25 cellular contexts compared by ENCODE assay signal in genomic region chr7:154429666-154430404, GRCh38.
"Had no signal": no experiment of that assay in that cellular context is flagged by ENCODE, and none has a peak within 500 bp of the region (broad histone marks: within the 10 kb centered on the region; RNA-seq: fewer than 3 reads in every experiment).

No MANE protein-coding gene starts in this region.

- FAIRE-seq: endometrium had no signal

- ATAC-seq: effector memory CD8-positive, alpha-beta T cell; left colon; left ventricle myocardium superior; natural killer cell; sciatic nerve; stimulated activated effector memory CD8-positive, alpha-beta T cell treated with anti-CD3 and anti-CD28 coated beads, Interleukin-12 subunit alpha, Interleukin-12 subunit beta, amount 100 ng/mL, for 72 hours; upper lobe of right lung had no signal

- H3K27me3 ChIP-seq: esophagus squamous epithelium, right atrium auricular region, transverse colon, upper lobe of right lung, uterus had no signal

- H3K9me3 ChIP-seq: right atrium auricular region, thoracic aorta, transverse colon, upper lobe of right lung, uterus had no signal

- DNase-seq: dermis blood vessel endothelial cell; effector memory CD8-positive, alpha-beta T cell; erythroblast; esophagus squamous epithelium; foreskin melanocyte; immature natural killer cell; islet precursor cell; kidney glomerular epithelial cell; left colon; left ventricle myocardium superior; natural killer cell; stimulated activated CD4-positive, alpha-beta T cell treated with anti-CD3 and anti-CD28 coated beads, Interleukin-2, amount 100 ng/mL, for 24 hours; stimulated activated CD4-positive, alpha-beta T cell treated with anti-CD3 and anti-CD28 coated beads, Interleukin-4, amount 100 ng/mL, for 24 hours; stimulated activated naive CD4-positive, alpha-beta T cell treated with Interleukin-2 at 50 U/mL for 16 hours; transverse colon; upper lobe of right lung; uterus had no signal

- H3K27ac ChIP-seq: coronary artery, esophagus squamous epithelium, parathyroid adenoma, right atrium auricular region, thoracic aorta, transverse colon, upper lobe of right lung, uterus had no signal

- H3K4me3 ChIP-seq: coronary artery, esophagus squamous epithelium, lung, right atrium auricular region, thoracic aorta, transverse colon, upper lobe of right lung, uterus had no signal

- H2AFZ ChIP-seq: parathyroid adenoma had no signal

- H3K4me1 ChIP-seq: esophagus squamous epithelium, parathyroid adenoma, right atrium auricular region, upper lobe of right lung, uterus had no signal

- H3K36me3 ChIP-seq: esophagus squamous epithelium, right atrium auricular region, thoracic aorta, transverse colon, upper lobe of right lung, uterus had no signal

- H3K9ac ChIP-seq: parathyroid adenoma had no signal
